ENCODE assay signal across 8 cellular contexts in genomic region chr2:174486614-174487535, GRCh38. TPM values are rescaled to one million over a fixed set of nuclear protein-coding genes. Genes with fewer than 3 reads are reported as not detected.
DNase-seq lines count a peak whose midpoint lies in the region; ATAC-seq and TF ChIP-seq lines count a peak whose summit lies in the region.

GPR155 (minus strand) TSS chr2:174487029; CDS start chr2:174481956, 5,073 bp downstream.

- DNase-seq in Daoy (ENCODE audit: low read depth) (peak; percentile 99), GM23248 (peak; percentile 99), Kasumi-1 (lab: John Stamatoyannopoulos, UW) (peak; percentile 98), RPMI7951 (ENCODE audit: low read depth) (peak; percentile 97), fibroblast of mammary gland (ENCODE audit: low read depth) (peak; percentile 96)
- DNase-seq in activated T-helper 1 cell treated with anti-CD3 and anti-CD28 coated beads, Interleukin-2, amount 50 U/mL, for 16 hours (ENCODE audit: low read depth in 1 of 2, low spot score in 1 of 2): peak; percentile 94 to 95
- peak; percentile 60 to 98 (median 86) for DNase-seq in naive thymus-derived CD8-positive, alpha-beta T cell
- peak; percentile 85 for DNase-seq in stimulated activated naive B cell treated with anti-CD40 and anti-IgM and Interleukin-4, amounts not matched to agents 10 μg/mL and 1 μg/mL and 100 μg/mL, for 72 hours

- in situ Hi-C loops in GM23248 (cut with MboI): no loop called here

- H3K9ac ChIP-seq in GM23248: peak within 1 kb of the TSS; percentile 77

- H3K27ac ChIP-seq in GM23248: peak within 1 kb of the TSS; percentile 47

- peak within 1 kb of the TSS; percentile 99 for H2AFZ ChIP-seq in GM23248

- peaks cover 26 to 79% (median 71%) of the 10 kb centered on the region in 4 donors for H3K4me1 Mint-ChIP-seq in naive thymus-derived CD8-positive, alpha-beta T cell
- H3K4me1 Mint-ChIP-seq in stimulated activated naive B cell treated with anti-CD40 and anti-IgM and Interleukin-4, amounts not matched to agents 10 μg/mL and 1 μg/mL and 100 μg/mL, for 72 hours: peaks cover 19 to 35% of the 10 kb centered on the region in 2 donors

- H3F3A ChIP-seq in GM23248 (ENCODE audit: insufficient read depth): no peaks in the 10 kb centered on the region

- no peaks in the 10 kb centered on the region for H3K79me2 ChIP-seq in GM23248 (ENCODE audit: insufficient read depth)

- no peaks in the 10 kb centered on the region for H3K27me3 ChIP-seq in GM23248 (replicated peaks; ENCODE audit: insufficient read depth)

- peak within 1 kb of the TSS; percentile 93 to 98 (median 94) for H3K27ac Mint-ChIP-seq in naive thymus-derived CD8-positive, alpha-beta T cell
- peak within 1 kb of the TSS; percentile 94 for H3K27ac Mint-ChIP-seq in stimulated activated naive B cell treated with anti-CD40 and anti-IgM and Interleukin-4, amounts not matched to agents 10 μg/mL and 1 μg/mL and 100 μg/mL, for 72 hours

- no peaks in the 10 kb centered on the region for H3K36me3 ChIP-seq in GM23248 (ENCODE audit: low read depth)

- H3K4me1 ChIP-seq in GM23248 (ENCODE audit: insufficient read depth): peaks cover 11% of the 10 kb centered on the region; the same call in 1 of the 2 replicates

- peaks cover 0 to 11% (median 8%) of the 10 kb centered on the region in 3 donors for H3K36me3 Mint-ChIP-seq in naive thymus-derived CD8-positive, alpha-beta T cell
- peaks cover under 1 to 2% of the 10 kb centered on the region in 2 donors for H3K36me3 Mint-ChIP-seq in stimulated activated naive B cell treated with anti-CD40 and anti-IgM and Interleukin-4, amounts not matched to agents 10 μg/mL and 1 μg/mL and 100 μg/mL, for 72 hours

- H3K9me3 Mint-ChIP-seq in naive thymus-derived CD8-positive, alpha-beta T cell: peaks cover 0 to 9% (median 0%) of the 10 kb centered on the region in 9 donors
- peaks cover 0 to 4% of the 10 kb centered on the region in 2 donors for H3K9me3 Mint-ChIP-seq in stimulated activated naive B cell treated with anti-CD40 and anti-IgM and Interleukin-4, amounts not matched to agents 10 μg/mL and 1 μg/mL and 100 μg/mL, for 72 hours

- peak within 1 kb of the TSS; percentile 100 for H3K4me2 ChIP-seq in GM23248 (ENCODE audit: unreplicated experiment)

- no peaks in the 10 kb centered on the region for H3K27me3 Mint-ChIP-seq in naive thymus-derived CD8-positive, alpha-beta T cell
- H3K27me3 Mint-ChIP-seq in stimulated activated naive B cell treated with anti-CD40 and anti-IgM and Interleukin-4, amounts not matched to agents 10 μg/mL and 1 μg/mL and 100 μg/mL, for 72 hours: no peaks in the 10 kb centered on the region

- no peaks in the 10 kb centered on the region for H3K9me3 ChIP-seq in GM23248 (ENCODE audit: low read depth)

- H3K9me2 ChIP-seq in GM23248 (ENCODE audit: insufficient read depth): no peaks in the 10 kb centered on the region

- no peaks in the 10 kb centered on the region for H4K20me1 ChIP-seq in GM23248 (ENCODE audit: insufficient read depth)

- TF ChIP-seq CTCF in fibroblast of mammary gland (conservative IDR thresholded peaks at IDR 0.05; ENCODE audit: control insufficient read depth, insufficient read depth, low read depth, low read length): no peak

- peak; percentile 67 to 71 for ATAC-seq in naive thymus-derived CD8-positive, alpha-beta T cell
- ATAC-seq in stimulated activated naive B cell treated with anti-CD40 and anti-IgM and Interleukin-4, amounts not matched to agents 10 μg/mL and 1 μg/mL and 100 μg/mL, for 72 hours (replicated peaks): peak; percentile 95 to 96

- WGBS in GM23248 (ENCODE audit: low coverage in 1 of 2, low lambda C conversion rate in 2 of 2, missing lambda C conversion rate in 2 of 2), 2 experiments: 1% methylated on average over 56 to 69 of the region's 72 CpGs

- H3K4me3 Mint-ChIP-seq in naive thymus-derived CD8-positive, alpha-beta T cell: peak within 1 kb of the TSS; percentile 90 to 100 (median 98)
- H3K4me3 Mint-ChIP-seq in stimulated activated naive B cell treated with anti-CD40 and anti-IgM and Interleukin-4, amounts not matched to agents 10 μg/mL and 1 μg/mL and 100 μg/mL, for 72 hours: peak within 1 kb of the TSS; percentile 91 to 94

- H3K4me3 ChIP-seq in GM23248: peak within 1 kb of the TSS; percentile 91
- peak within 1 kb of the TSS; percentile 85 for H3K4me3 ChIP-seq in fibroblast of mammary gland (ENCODE audit: control insufficient read depth, low read depth, low read length)

- POLR2A ChIA-PET in naive thymus-derived CD8-positive, alpha-beta T cell (lab: Charles Lee): interaction anchor here (0.5 to 5.3 kb wide), 17 partner anchors 8 to 113 kb away, joined by 3 to 48 read pairs (median 8); partner anchors contain the start of gene WIPF1

RNA-seq across cellular contexts. Expression of gene GPR155, which starts in this region (rescaled TPM):
- total RNA-seq in Daoy (2014; rRNA removed; shearing (Covaris generic)): 0.46 and 0.68 TPM in 2 replicates
- total RNA-seq in GM23248 (2014; rRNA removed; shearing (Covaris generic)): 3.4 and 3.8 TPM in 2 replicates
- 2.6 and 3.2 TPM in 2 replicates for polyA plus RNA-seq in GM23248 (2016; fragmentation: Nextera tagmentation; extraction: Ambion mirVana)
- 2.4 and 2.9 TPM in 2 replicates for total RNA-seq in RPMI7951 (2014; rRNA removed; shearing (Covaris generic))
- total RNA-seq in naive thymus-derived CD8-positive, alpha-beta T cell: 10 to 100 TPM; 23.9 to 27.2 TPM
- 10 to 100 TPM in 2 of 3 donors, 1 to 10 TPM in 1; 9.7 to 19.5 (median 18.6) TPM for polyA plus RNA-seq in naive thymus-derived CD8-positive, alpha-beta T cell

Comparison
In these comparisons a context has a peak if more than half of its experiments do, and no peak if none do; other contexts are left out.
1. Peak in every context shown above with its lines: DNase-seq, ATAC-seq, H3K4me3 ChIP-seq and H3K27ac ChIP-seq.
2. Peak in DNase-seq in Daoy; RNA of the gene not detected or under 1 TPM.